ENCODE assay signal across 14 cellular contexts in genomic region chr2:130756721-130757195, GRCh38. TPM values are rescaled to one million over a fixed set of nuclear protein-coding genes. Genes with fewer than 3 reads are reported as not detected.
DNase-seq lines count a peak whose midpoint lies in the region; ATAC-seq, FAIRE-seq and TF ChIP-seq lines count a peak whose summit lies in the region.
"Had no signal": no experiment of that assay in that cellular context is flagged by ENCODE, and none has a peak within 500 bp of the region (broad histone marks: within the 10 kb centered on the region; RNA-seq: fewer than 3 reads in every experiment).

No MANE protein-coding gene starts in this region.

- peaks cover 46% of the 10 kb centered on the region for H3K27me3 Mint-ChIP-seq in activated naive CD8-positive, alpha-beta T cell treated with anti-CD3 and anti-CD28 coated beads, Interleukin-2, amount 10 ng/mL, durations not matched to agents 7 days and 5 days
- H3K27me3 Mint-ChIP-seq in type B pancreatic cell, result peaks cover 79% of the 10 kb centered on the region
- peaks cover 29% of the 10 kb centered on the region for H3K27me3 Mint-ChIP-seq in activated T-helper 2 cell treated with anti-CD3 and anti-CD28 coated beads, Interferon-gamma antibody, Interleukin-2, Interleukin-4, amounts not matched to agents 10 μg/mL and 5 μg/mL and 100 μg/mL, durations not matched to agents 14 hours and 24 hours and 36 hours (ENCODE audit: low read depth)

- in situ Hi-C loops in HepG2 (cut with HindIII; ENCODE audit: extremely low pct_ligation_motif_present, low pct_unique_long_range_greater_than_20kb), result no loop called here

- H3K36me3 ChIP-seq in HepG2 (replicated peaks in 1 of 2; ENCODE audit: control insufficient read depth in 1 of 2, insufficient read depth in 2 of 2, low read length in 2 of 2) (no peaks in the 10 kb centered on the region), right lobe of liver (no peaks in the 10 kb centered on the region), MG63 (no peaks in the 10 kb centered on the region)
- H3K36me3 ChIP-seq: breast epithelium, esophagus squamous epithelium had no signal

- no peaks in the 10 kb centered on the region for H3K4me1 ChIP-seq in HepG2 (ENCODE audit: insufficient read depth, low read length)
- H3K4me1 ChIP-seq in right lobe of liver, result no peaks in the 10 kb centered on the region
- H3K4me1 ChIP-seq: breast epithelium had no signal

- H3K4me3 Mint-ChIP-seq in activated naive CD8-positive, alpha-beta T cell treated with anti-CD3 and anti-CD28 coated beads, Interleukin-2, amount 10 ng/mL, durations not matched to agents 7 days and 5 days, result peak overlapping the region; percentile 39
- H3K4me3 Mint-ChIP-seq in type B pancreatic cell, result peak overlapping the region; percentile 84
- no peak overlapping the region for H3K4me3 Mint-ChIP-seq in activated T-helper 2 cell treated with anti-CD3 and anti-CD28 coated beads, Interferon-gamma antibody, Interleukin-2, Interleukin-4, amounts not matched to agents 10 μg/mL and 5 μg/mL and 100 μg/mL, durations not matched to agents 14 hours and 24 hours and 36 hours (ENCODE audit: low read depth)

- H4K20me1 ChIP-seq in HepG2 (ENCODE audit: insufficient read depth, low read length), result no peaks in the 10 kb centered on the region; the same call in 1 of the 2 replicates

- TF ChIP-seq RAD21 in HepG2 (CRISPR knock-in tag; IDR thresholded peaks at IDR 0.05), result no peak

- H3K27ac Mint-ChIP-seq in activated naive CD8-positive, alpha-beta T cell treated with anti-CD3 and anti-CD28 coated beads, Interleukin-2, amount 10 ng/mL, durations not matched to agents 7 days and 5 days, result no peak overlapping the region
- no peak overlapping the region for H3K27ac Mint-ChIP-seq in type B pancreatic cell
- no peak overlapping the region for H3K27ac Mint-ChIP-seq in activated T-helper 2 cell treated with anti-CD3 and anti-CD28 coated beads, Interferon-gamma antibody, Interleukin-2, Interleukin-4, amounts not matched to agents 10 μg/mL and 5 μg/mL and 100 μg/mL, durations not matched to agents 14 hours and 24 hours and 36 hours

- H3K4me3 ChIP-seq in HepG2 (replicated peaks in 1 of 3; ENCODE audit: insufficient read depth in 1 of 3, low read depth in 2 of 3, low read length in 3 of 3), result no peak overlapping the region
- H3K4me3 ChIP-seq in right lobe of liver, result no peak overlapping the region
- no peak overlapping the region for H3K4me3 ChIP-seq in MG63

- H2AFZ ChIP-seq in HepG2 (ENCODE audit: low read length), result no peak overlapping the region

- H3K4me1 Mint-ChIP-seq in activated naive CD8-positive, alpha-beta T cell treated with anti-CD3 and anti-CD28 coated beads, Interleukin-2, amount 10 ng/mL, durations not matched to agents 7 days and 5 days, result no peaks in the 10 kb centered on the region
- no peaks in the 10 kb centered on the region for H3K4me1 Mint-ChIP-seq in type B pancreatic cell (ENCODE audit: unreplicated experiment)
- H3K4me1 Mint-ChIP-seq in activated T-helper 2 cell treated with anti-CD3 and anti-CD28 coated beads, Interferon-gamma antibody, Interleukin-2, Interleukin-4, amounts not matched to agents 10 μg/mL and 5 μg/mL and 100 μg/mL, durations not matched to agents 14 hours and 24 hours and 36 hours (ENCODE audit: low read depth), result no peaks in the 10 kb centered on the region

- CTCF ChIA-PET in HepG2 (lab: Yijun Ruan, JAX; ENCODE audit: low intra/inter-chr PET ratio, low total read pairs), result no interaction called here

- POLR2A ChIA-PET in HepG2 (lab: Yijun Ruan, JAX), result no interaction called here
- POLR2A ChIA-PET in activated naive CD8-positive, alpha-beta T cell treated with anti-CD3 and anti-CD28 coated beads, Interleukin-2, amount 10 ng/mL, durations not matched to agents 7 days and 5 days (lab: Charles Lee), result no interaction called here

- no peak overlapping the region for H3K4me2 ChIP-seq in HepG2 (ENCODE audit: low read depth, low read length)

- H3K36me3 Mint-ChIP-seq in activated naive CD8-positive, alpha-beta T cell treated with anti-CD3 and anti-CD28 coated beads, Interleukin-2, amount 10 ng/mL, durations not matched to agents 7 days and 5 days, result peaks cover 2% of the 10 kb centered on the region
- H3K36me3 Mint-ChIP-seq in type B pancreatic cell, result no peaks in the 10 kb centered on the region
- no peaks in the 10 kb centered on the region for H3K36me3 Mint-ChIP-seq in activated T-helper 2 cell treated with anti-CD3 and anti-CD28 coated beads, Interferon-gamma antibody, Interleukin-2, Interleukin-4, amounts not matched to agents 10 μg/mL and 5 μg/mL and 100 μg/mL, durations not matched to agents 14 hours and 24 hours and 36 hours (ENCODE audit: low read depth)

- no peak overlapping the region for H3K9ac ChIP-seq in HepG2 (ENCODE audit: insufficient read depth, low read depth, low read length)

- DNase-seq in HepG2 (ENCODE audit: low spot score), result no peak
- no peak for DNase-seq in right lobe of liver
- DNase-seq in activated naive CD8-positive, alpha-beta T cell treated with anti-CD3 and anti-CD28 coated beads, Interleukin-2, amount 10 ng/mL, durations not matched to agents 7 days and 5 days, result no peak
- no peak for DNase-seq in type B pancreatic cell (ENCODE audit: extremely low spot score, unreplicated experiment)
- DNase-seq in MG63, result no peak
- no peak for DNase-seq in activated T-helper 2 cell treated with anti-CD3 and anti-CD28 coated beads, Interferon-gamma antibody, Interleukin-2, Interleukin-4, amounts not matched to agents 10 μg/mL and 5 μg/mL and 100 μg/mL, durations not matched to agents 14 hours and 24 hours and 36 hours (ENCODE audit: low spot score)
- DNase-seq: esophagus squamous epithelium, NCI-H774, Right ventricle myocardium superior, small intestine had no signal

- no peaks in the 10 kb centered on the region for H3K9me3 Mint-ChIP-seq in activated naive CD8-positive, alpha-beta T cell treated with anti-CD3 and anti-CD28 coated beads, Interleukin-2, amount 10 ng/mL, durations not matched to agents 7 days and 5 days
- no peaks in the 10 kb centered on the region for H3K9me3 Mint-ChIP-seq in type B pancreatic cell
- no peaks in the 10 kb centered on the region for H3K9me3 Mint-ChIP-seq in activated T-helper 2 cell treated with anti-CD3 and anti-CD28 coated beads, Interferon-gamma antibody, Interleukin-2, Interleukin-4, amounts not matched to agents 10 μg/mL and 5 μg/mL and 100 μg/mL, durations not matched to agents 14 hours and 24 hours and 36 hours

- ATAC-seq in HepG2 (no peak), right lobe of liver (no peak), HG02610 (IDR thresholded peaks at IDR 0.05; ENCODE audit: unreplicated experiment) (no peak)
- ATAC-seq in activated naive CD8-positive, alpha-beta T cell treated with anti-CD3 and anti-CD28 coated beads, Interleukin-2, amount 10 ng/mL, durations not matched to agents 7 days and 5 days (ENCODE audit: low read depth), result no peak

- TF ChIP-seq POLR2A in HepG2 (IDR thresholded peaks at IDR 0.05; ENCODE audit: insufficient read depth in 1 of 2, low read depth in 2 of 2, low read length in 2 of 2), result no peak
- no peak for TF ChIP-seq POLR2A in right lobe of liver (IDR thresholded peaks at IDR 0.05)

- H3K27ac ChIP-seq in HepG2 (ENCODE audit: extremely low read length, insufficient read depth, low read length) (no peak overlapping the region), right lobe of liver (no peak overlapping the region), layer of hippocampus (ENCODE audit: low read depth, low read length) (peak overlapping the region; percentile 10)
- H3K27ac ChIP-seq: breast epithelium, esophagus squamous epithelium had no signal

- 38% methylated on average over 12 of the region's 12 CpGs for WGBS in HepG2 (ENCODE audit: low lambda C conversion rate)
- WGBS in right lobe of liver (ENCODE audit: insufficient coverage, low coverage, low lambda C conversion rate, missing lambda C conversion rate), result 13% methylated on average over 12 of the region's 12 CpGs

- no peaks in the 10 kb centered on the region for H3K79me2 ChIP-seq in HepG2 (ENCODE audit: insufficient read depth, low read length)

- TF ChIP-seq EP300 in HepG2 (IDR thresholded peaks at IDR 0.05; ENCODE audit: low read depth in 2 of 2, low read length in 2 of 2) (no peak), HepG2 (CRISPR knock-in tag; IDR thresholded peaks at IDR 0.05; ENCODE audit: borderline replicate concordance) (no peak)

- H3K27me3 ChIP-seq in HepG2 (ENCODE audit: control insufficient read depth in 1 of 2, insufficient read depth in 2 of 2, low read length in 2 of 2), result peaks cover 3 to 43% of the 10 kb centered on the region in 2 experiments; a peak in 3 of 5 replicates
- H3K27me3 ChIP-seq in right lobe of liver, result peaks cover 3 to 5% of the 10 kb centered on the region in 2 donors
- H3K27me3 ChIP-seq in layer of hippocampus (ENCODE audit: control insufficient read depth, insufficient read depth, low read length), result peaks cover 14% of the 10 kb centered on the region
- H3K27me3 ChIP-seq in MG63, result peaks cover 10% of the 10 kb centered on the region

- no peaks in the 10 kb centered on the region for H3K9me3 ChIP-seq in HepG2 (ENCODE audit: low read length)
- H3K9me3 ChIP-seq in right lobe of liver, result no peaks in the 10 kb centered on the region
- H3K9me3 ChIP-seq in MG63, result no peaks in the 10 kb centered on the region
- H3K9me3 ChIP-seq: breast epithelium, esophagus squamous epithelium had no signal

- no TSS peak for BruUV-seq in HepG2 (replicated peaks; lab: Mats Ljungman, UMichigan)

- no peak for TF ChIP-seq CTCF in HepG2 (CRISPR knock-in tag; IDR thresholded peaks at IDR 0.05)
- no peak for TF ChIP-seq CTCF in right lobe of liver (IDR thresholded peaks at IDR 0.05)
- no peak for TF ChIP-seq CTCF in type B pancreatic cell (conservative IDR thresholded peaks at IDR 0.05)

- FAIRE-seq in HepG2 (lab: Jason Lieb, UNC), result no peak
- FAIRE-seq: small intestine had no signal

- intact Hi-C loops in HepG2 (cut with micrococcal nuclease; ENCODE audit: unreplicated experiment) (no loop called here), right lobe of liver (cut with DNase I) (no loop called here)
- intact Hi-C loops in activated T-helper 2 cell treated with anti-CD3 and anti-CD28 coated beads, Interferon-gamma antibody, Interleukin-2, Interleukin-4, amounts not matched to agents 10 μg/mL and 5 μg/mL and 100 μg/mL, durations not matched to agents 14 hours and 24 hours and 36 hours (cut with micrococcal nuclease), result no loop called here

RNA-seq across cellular contexts. Expression of gene AMER3, which starts 1.4 kb away (rescaled TPM):
- total RNA-seq in HepG2 (2016; rRNA removed; fragmentation: Illumina TruSeq; extraction: Trizol) (not detected in 2 replicates), right lobe of liver (not detected), type B pancreatic cell (ENCODE audit: low replicate concordance) (3.9 and 10.9 TPM in 2 replicates)
- total RNA-seq in HepG2 (2016; cell fraction: cytosol; rRNA removed; fragmentation: Illumina TruSeq; extraction: Trizol; ENCODE audit: low read depth), result not detected in 2 replicates
- not detected in 2 replicates for total RNA-seq in HepG2 (2016; cell fraction: insoluble cytoplasmic fraction; rRNA removed; fragmentation: Illumina TruSeq; extraction: Trizol)
- total RNA-seq in HepG2 (2016; cell fraction: membrane; rRNA removed; fragmentation: Illumina TruSeq; extraction: Trizol), result not detected in 2 replicates
- total RNA-seq in HepG2 (2016; cell fraction: nucleus; rRNA removed; fragmentation: Illumina TruSeq; extraction: Trizol), result not detected in 2 replicates
- polyA plus RNA-seq in HepG2 (2011; rRNA removed), result not detected in 2 replicates
- not detected in 2 replicates for polyA plus RNA-seq in HepG2 (2011; cell fraction: cytosol; rRNA removed)
- polyA plus RNA-seq in HepG2 (2011; cell fraction: nucleus; rRNA removed), result not detected in 2 replicates
- not detected in 2 replicates for polyA plus RNA-seq in HepG2 (2012)
- polyA plus RNA-seq in HepG2 (2016; cell fraction: cytosol; fragmentation: Illumina TruSeq; extraction: Trizol; ENCODE audit: low read depth), result not detected in 2 replicates
- polyA plus RNA-seq in HepG2 (2016; cell fraction: insoluble cytoplasmic fraction; fragmentation: Illumina TruSeq; extraction: Trizol; ENCODE audit: low read depth), result not detected in 2 replicates
- polyA plus RNA-seq in HepG2 (2016; cell fraction: membrane; fragmentation: Illumina TruSeq; extraction: Trizol; ENCODE audit: low read depth), result not detected in 2 replicates
- not detected in 2 replicates for polyA plus RNA-seq in HepG2 (2016; cell fraction: nucleus; fragmentation: Illumina TruSeq; extraction: Trizol; ENCODE audit: insufficient read depth, low read depth)
- polyA minus RNA-seq in HepG2 (2011; rRNA and poly(A)+ RNA removed; ENCODE audit: low replicate concordance), result not detected in 2 replicates
- polyA minus RNA-seq in HepG2 (2011; cell fraction: cytosol; rRNA and poly(A)+ RNA removed), result not detected in 2 replicates
- polyA minus RNA-seq in HepG2 (2011; cell fraction: nucleus; rRNA and poly(A)+ RNA removed), result not detected in 2 replicates
- not detected for total RNA-seq in activated naive CD8-positive, alpha-beta T cell treated with anti-CD3 and anti-CD28 coated beads, Interleukin-2, amount 10 ng/mL, durations not matched to agents 7 days and 5 days
- not detected in 2 replicates for total RNA-seq in MG63 (2014; rRNA removed; shearing (Covaris generic); ENCODE audit: low replicate concordance)
- not detected in 2 replicates for total RNA-seq in activated T-helper 2 cell treated with anti-CD3 and anti-CD28 coated beads, Interferon-gamma antibody, Interleukin-2, Interleukin-4, amounts not matched to agents 10 μg/mL and 5 μg/mL and 100 μg/mL, durations not matched to agents 14 hours and 24 hours and 36 hours
- total RNA-seq: breast epithelium, esophagus squamous epithelium, myocyte, Right ventricle myocardium superior had no signal

RNA-seq across cellular contexts. Expression of gene GPR148, which starts 27.9 kb away (rescaled TPM):
- not detected in 2 replicates for total RNA-seq in HepG2 (2016; rRNA removed; fragmentation: Illumina TruSeq; extraction: Trizol)
- total RNA-seq in HepG2 (2016; cell fraction: cytosol; rRNA removed; fragmentation: Illumina TruSeq; extraction: Trizol; ENCODE audit: low read depth), result not detected in 2 replicates
- not detected in 2 replicates for total RNA-seq in HepG2 (2016; cell fraction: insoluble cytoplasmic fraction; rRNA removed; fragmentation: Illumina TruSeq; extraction: Trizol)
- not detected in 2 replicates for total RNA-seq in HepG2 (2016; cell fraction: membrane; rRNA removed; fragmentation: Illumina TruSeq; extraction: Trizol)
- total RNA-seq in HepG2 (2016; cell fraction: nucleus; rRNA removed; fragmentation: Illumina TruSeq; extraction: Trizol), result not detected in 2 replicates
- not detected in 2 replicates for polyA plus RNA-seq in HepG2 (2011; rRNA removed)
- not detected in 2 replicates for polyA plus RNA-seq in HepG2 (2011; cell fraction: cytosol; rRNA removed)
- polyA plus RNA-seq in HepG2 (2011; cell fraction: nucleus; rRNA removed), result not detected in 2 replicates
- polyA plus RNA-seq in HepG2 (2012), result not detected in 2 replicates
- not detected in 2 replicates for polyA plus RNA-seq in HepG2 (2016; cell fraction: cytosol; fragmentation: Illumina TruSeq; extraction: Trizol; ENCODE audit: low read depth)
- polyA plus RNA-seq in HepG2 (2016; cell fraction: insoluble cytoplasmic fraction; fragmentation: Illumina TruSeq; extraction: Trizol; ENCODE audit: low read depth), result not detected in 2 replicates
- not detected in 2 replicates for polyA plus RNA-seq in HepG2 (2016; cell fraction: membrane; fragmentation: Illumina TruSeq; extraction: Trizol; ENCODE audit: low read depth)
- polyA plus RNA-seq in HepG2 (2016; cell fraction: nucleus; fragmentation: Illumina TruSeq; extraction: Trizol; ENCODE audit: insufficient read depth, low read depth), result not detected in 2 replicates
- not detected in 2 replicates for polyA minus RNA-seq in HepG2 (2011; rRNA and poly(A)+ RNA removed; ENCODE audit: low replicate concordance)
- not detected in 2 replicates for polyA minus RNA-seq in HepG2 (2011; cell fraction: cytosol; rRNA and poly(A)+ RNA removed)
- not detected in 2 replicates for polyA minus RNA-seq in HepG2 (2011; cell fraction: nucleus; rRNA and poly(A)+ RNA removed)
- not detected for total RNA-seq in right lobe of liver
- total RNA-seq in activated naive CD8-positive, alpha-beta T cell treated with anti-CD3 and anti-CD28 coated beads, Interleukin-2, amount 10 ng/mL, durations not matched to agents 7 days and 5 days, result not detected
- 0.48 and 2.2 TPM in 2 replicates for total RNA-seq in type B pancreatic cell (ENCODE audit: low replicate concordance)
- not detected in 2 replicates for total RNA-seq in MG63 (2014; rRNA removed; shearing (Covaris generic); ENCODE audit: low replicate concordance)
- total RNA-seq in activated T-helper 2 cell treated with anti-CD3 and anti-CD28 coated beads, Interferon-gamma antibody, Interleukin-2, Interleukin-4, amounts not matched to agents 10 μg/mL and 5 μg/mL and 100 μg/mL, durations not matched to agents 14 hours and 24 hours and 36 hours, result not detected in 2 replicates
- total RNA-seq: breast epithelium, esophagus squamous epithelium, myocyte, Right ventricle myocardium superior had no signal
